9 cellular contexts compared by ENCODE assay signal in genomic region chr5:110469486-110469885, GRCh38.
"Had no signal": no experiment of that assay in that cellular context is flagged by ENCODE, and none has a peak within 500 bp of the region (broad histone marks: within the 10 kb centered on the region; RNA-seq: fewer than 3 reads in every experiment).

No MANE protein-coding gene starts in this region.

- H3K9ac ChIP-seq: GM23248 had no signal

- H2AFZ ChIP-seq: GM23248 had no signal

- H3K4me3 ChIP-seq: GM23248, HAP-1 had no signal

- ATAC-seq: HCT116, HepG2 had no signal

- H3K36me3 ChIP-seq: HAP-1 had no signal

- H3K27ac ChIP-seq: GM23248, HL-60 had no signal

- H3K4me1 ChIP-seq: HAP-1 had no signal

- FAIRE-seq: HepG2 had no signal

- H3K9me3 ChIP-seq: HAP-1 had no signal

- DNase-seq: GM23248, GOT3, H7, HFFc6, KBM-7 had no signal
